8 cellular contexts compared by ENCODE assay signal in the genomic region with DNA sequence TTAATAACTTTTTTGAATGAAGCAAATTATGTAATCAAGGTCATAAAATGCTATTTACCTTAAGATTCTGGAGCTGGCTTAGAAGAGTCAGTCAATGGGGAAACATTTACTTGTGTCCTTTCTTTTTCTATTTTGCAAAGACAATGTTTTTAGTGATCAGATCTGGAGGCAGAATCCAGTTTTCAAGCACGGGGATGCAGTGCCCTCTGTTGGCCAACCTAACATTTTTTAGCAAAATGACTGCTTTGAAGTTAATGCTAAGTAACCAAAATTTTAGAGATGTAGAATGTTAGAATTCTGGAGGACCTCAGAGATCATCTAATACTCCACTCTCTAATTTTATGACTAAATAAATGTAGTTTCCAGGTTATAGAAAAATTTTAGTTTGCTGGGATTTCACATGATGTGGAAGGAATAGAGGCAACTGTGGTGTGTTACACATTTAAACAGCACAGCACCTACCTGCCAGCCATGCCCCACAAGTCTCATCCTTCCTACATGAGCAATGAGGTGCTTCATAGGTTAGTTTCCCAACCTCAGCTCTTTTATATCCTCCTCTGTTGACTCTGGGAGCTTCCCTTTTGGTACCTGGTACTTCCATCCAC. TPM values are rescaled to one million over a fixed set of nuclear protein-coding genes. Genes with fewer than 3 reads are reported as not detected.
DNase-seq lines count a peak whose midpoint lies in the region; ATAC-seq lines count a peak whose summit lies in the region.

No MANE protein-coding gene starts in this region.

- ATAC-seq in GM18502 (IDR thresholded peaks at IDR 0.05; ENCODE audit: poor library complexity, unreplicated experiment) (peak; percentile 48), GM19397 (IDR thresholded peaks at IDR 0.05; ENCODE audit: unreplicated experiment) (no peak), HG02588 (IDR thresholded peaks at IDR 0.05; ENCODE audit: unreplicated experiment) (no peak)

- no peak overlapping the region for H3K4me3 Mint-ChIP-seq in activated T-helper 2 cell treated with anti-CD3 and anti-CD28 coated beads, Interferon-gamma antibody, Interleukin-2, Interleukin-4, amounts not matched to agents 10 μg/mL and 5 μg/mL and 100 μg/mL, durations not matched to agents 14 hours and 24 hours and 36 hours (ENCODE audit: low read depth)

- peak; percentile 29 for DNase-seq in AG08396 (ENCODE audit: low spot score)
- DNase-seq in RPMI7951 (ENCODE audit: low read depth): peak; percentile 39
- DNase-seq in activated T-helper 2 cell treated with anti-CD3 and anti-CD28 coated beads, Interferon-gamma antibody, Interleukin-2, Interleukin-4, amounts not matched to agents 10 μg/mL and 5 μg/mL and 100 μg/mL, durations not matched to agents 14 hours and 24 hours and 36 hours (ENCODE audit: low spot score): peak; percentile 50
- DNase-seq in globus pallidus (ENCODE audit: low spot score): peak; percentile 32
- DNase-seq in smooth muscle cell of the brain vasculature (ENCODE audit: low read depth, low spot score): peak; percentile 23

- no peak overlapping the region for H3K27ac Mint-ChIP-seq in activated T-helper 2 cell treated with anti-CD3 and anti-CD28 coated beads, Interferon-gamma antibody, Interleukin-2, Interleukin-4, amounts not matched to agents 10 μg/mL and 5 μg/mL and 100 μg/mL, durations not matched to agents 14 hours and 24 hours and 36 hours

- peaks cover 8% of the 10 kb centered on the region for H3K4me1 Mint-ChIP-seq in activated T-helper 2 cell treated with anti-CD3 and anti-CD28 coated beads, Interferon-gamma antibody, Interleukin-2, Interleukin-4, amounts not matched to agents 10 μg/mL and 5 μg/mL and 100 μg/mL, durations not matched to agents 14 hours and 24 hours and 36 hours (ENCODE audit: low read depth)

- no peaks in the 10 kb centered on the region for H3K9me3 Mint-ChIP-seq in activated T-helper 2 cell treated with anti-CD3 and anti-CD28 coated beads, Interferon-gamma antibody, Interleukin-2, Interleukin-4, amounts not matched to agents 10 μg/mL and 5 μg/mL and 100 μg/mL, durations not matched to agents 14 hours and 24 hours and 36 hours

- peaks cover 33% of the 10 kb centered on the region for H3K36me3 Mint-ChIP-seq in activated T-helper 2 cell treated with anti-CD3 and anti-CD28 coated beads, Interferon-gamma antibody, Interleukin-2, Interleukin-4, amounts not matched to agents 10 μg/mL and 5 μg/mL and 100 μg/mL, durations not matched to agents 14 hours and 24 hours and 36 hours (ENCODE audit: low read depth)

- no peaks in the 10 kb centered on the region for H3K27me3 Mint-ChIP-seq in activated T-helper 2 cell treated with anti-CD3 and anti-CD28 coated beads, Interferon-gamma antibody, Interleukin-2, Interleukin-4, amounts not matched to agents 10 μg/mL and 5 μg/mL and 100 μg/mL, durations not matched to agents 14 hours and 24 hours and 36 hours (ENCODE audit: low read depth)

- intact Hi-C loops in activated T-helper 2 cell treated with anti-CD3 and anti-CD28 coated beads, Interferon-gamma antibody, Interleukin-2, Interleukin-4, amounts not matched to agents 10 μg/mL and 5 μg/mL and 100 μg/mL, durations not matched to agents 14 hours and 24 hours and 36 hours (cut with micrococcal nuclease): loop anchor here (1.0 to 5.0 kb wide), 4 partner anchors 93 to 1032 kb away; no protein-coding TSS in a partner anchor

RNA-seq across cellular contexts. Expression of gene SLC9A4, which starts 23.6 kb away (rescaled TPM):
- not detected in 2 replicates for total RNA-seq in RPMI7951 (2014; rRNA removed; shearing (Covaris generic))
- 0.09 TPM in 2 replicates for total RNA-seq in activated T-helper 2 cell treated with anti-CD3 and anti-CD28 coated beads, Interferon-gamma antibody, Interleukin-2, Interleukin-4, amounts not matched to agents 10 μg/mL and 5 μg/mL and 100 μg/mL, durations not matched to agents 14 hours and 24 hours and 36 hours

RNA-seq across cellular contexts. Expression of gene IL18RAP, which starts 26.5 kb away (rescaled TPM):
- not detected in 2 replicates for total RNA-seq in RPMI7951 (2014; rRNA removed; shearing (Covaris generic))
- total RNA-seq in activated T-helper 2 cell treated with anti-CD3 and anti-CD28 coated beads, Interferon-gamma antibody, Interleukin-2, Interleukin-4, amounts not matched to agents 10 μg/mL and 5 μg/mL and 100 μg/mL, durations not matched to agents 14 hours and 24 hours and 36 hours: 6.0 and 6.8 TPM in 2 replicates
